ENCODE assay signal across 31 cellular contexts in genomic region chr12:38898001-38898684, GRCh38. TPM values are rescaled to one million over a fixed set of nuclear protein-coding genes. Genes with fewer than 3 reads are reported as not detected.
A peak's percentile ranks its signal among the peaks of the same experiment; 100 is the strongest.
DNase-seq lines count a peak whose midpoint lies in the region; ATAC-seq, FAIRE-seq and TF ChIP-seq lines count a peak whose summit lies in the region.
"Had no signal": no experiment of that assay in that cellular context is flagged by ENCODE, and none has a peak within 500 bp of the region (broad histone marks: within the 10 kb centered on the region; RNA-seq: fewer than 3 reads in every experiment).

No MANE protein-coding gene starts in this region.

- peak overlapping the region; percentile 26 for H3K4me2 ChIP-seq in mammary epithelial cell (ENCODE audit: insufficient read depth, low read depth, low read length)
- peak overlapping the region; percentile 38 for H3K4me2 ChIP-seq in GM12878 (ENCODE audit: control insufficient read depth, insufficient read depth)
- H3K4me2 ChIP-seq: KMS-11 had no signal

- intact Hi-C loops in mammary epithelial cell (cut with micrococcal nuclease), result no loop called here
- intact Hi-C loops in breast epithelium (cut with DNase I; ENCODE audit: low total_unique reads), result no loop called here
- intact Hi-C loops in GM12878 (cut with micrococcal nuclease; ENCODE audit: unreplicated experiment), result no loop called here

- TF ChIP-seq RAD21 in GM12878 (IDR thresholded peaks at IDR 0.05; ENCODE audit: insufficient read depth, low read depth, low read length), result no peak

- in situ Hi-C loops in mammary epithelial cell (cut with MboI; ENCODE audit: low sequenced_read_pairs in 2 of 2), result no loop called here
- in situ Hi-C loops in GM12878 (cut with MboI), result loop anchor here (25.0 kb wide), 3 partner anchors 111 to 714 kb away; partner anchors contain the start of genes ABCD2 and KIF21A

- H3K36me3 ChIP-seq in mammary epithelial cell (ENCODE audit: insufficient read depth, low read length) (no peaks in the 10 kb centered on the region), breast epithelium (no peaks in the 10 kb centered on the region), GM12878 (ENCODE audit: control insufficient read depth in 2 of 2, insufficient read depth in 2 of 2, low read length in 1 of 2) (no peaks in the 10 kb centered on the region)
- H3K36me3 ChIP-seq: lower lobe of right lung, sigmoid colon, vagina had no signal

- TF ChIP-seq EP300 in GM12878 (IDR thresholded peaks at IDR 0.05; ENCODE audit: borderline replicate concordance in 1 of 2, control insufficient read depth in 1 of 2, low read depth in 2 of 2, low read length in 2 of 2), result no peak

- SMC1A ChIA-PET in GM12878 (lab: Charles Lee; ENCODE audit: uncharacterized antibody, unreplicated experiment), result interaction anchor here (0.6 to 4.6 kb wide), 11 partner anchors 8 to 61 kb away, joined by 3 to 35 read pairs (median 4); no protein-coding TSS in a partner anchor

- no peaks in the 10 kb centered on the region for H3K9me3 Mint-ChIP-seq in type B pancreatic cell
- H3K9me3 Mint-ChIP-seq: CD4-positive, alpha-beta T cell; T-helper 1 cell treated with Interleukin-12 subunit alpha and Interleukin-12 subunit beta and Interleukin-4 antibody, amounts not matched to agents 30 μg/mL and 1 μg/mL, for 36 hours had no signal

- POLR2A ChIA-PET in GM12878 (lab: Charles Lee), result interaction anchor here (1.3 to 2.6 kb wide), 2 partner anchors 10 to 17 kb away, joined by 3 to 9 read pairs; no protein-coding TSS in a partner anchor

- DNase-seq in mammary epithelial cell (no peak), breast epithelium (ENCODE audit: low spot score in 2 of 2) (no peak), GM12878 (ENCODE audit: low read depth, low spot score) (no peak), islet precursor cell (peak; percentile 96), type B pancreatic cell (ENCODE audit: extremely low spot score, unreplicated experiment) (no peak)
- no peak for DNase-seq in activated CD4-positive, alpha-beta T cell treated with anti-CD3 and anti-CD28 coated beads for 48 hours
- DNase-seq in activated CD4-positive, alpha-beta T cell treated with anti-CD3 and anti-CD28 coated beads for 1 hour, result no peak
- DNase-seq in stimulated activated CD4-positive, alpha-beta T cell treated with anti-CD3 and anti-CD28 coated beads, Interleukin-15, amount 100 ng/mL, for 24 hours, result no peak
- DNase-seq: activated CD4-positive, CD25-positive, alpha-beta regulatory T cell treated with anti-CD3 and anti-CD28 coated beads, Interleukin-2, amount 50 U/mL, for 72 hours; activated effector memory CD4-positive, alpha-beta T cell treated with Interleukin-2 at 50 U/mL for 16 hours; activated T-cell treated with anti-CD3 and anti-CD28 coated beads for 4 hours; aorta; CD4-positive, alpha-beta T cell; central memory CD4-positive, alpha-beta T cell; GOT3; kidney; lower lobe of right lung; NCI-H1417 treated with DMSO at 0.1 percent for 48 hours; NCI-H2081; NCI-H226; RPMI8226; sigmoid colon; stimulated activated naive CD4-positive, alpha-beta T cell treated with Interleukin-2 at 50 U/mL for 16 hours; testis had no signal

- FAIRE-seq in GM12878 (lab: Jason Lieb, UNC), result no peak

- no peak for TF ChIP-seq CTCF in mammary epithelial cell (conservative IDR thresholded peaks at IDR 0.05 in 1 of 2, IDR thresholded peaks at IDR 0.05 in 1 of 2; ENCODE audit: extremely low read depth in 1 of 2, insufficient read depth in 1 of 2, low read depth in 1 of 2, low read length in 2 of 2)
- no peak for TF ChIP-seq CTCF in breast epithelium (IDR thresholded peaks at IDR 0.05)
- no peak for TF ChIP-seq CTCF in GM12878 (IDR thresholded peaks at IDR 0.05 in 2 of 3, conservative IDR thresholded peaks at IDR 0.05 in 1 of 3; ENCODE audit: control insufficient read depth in 2 of 3, extremely low read depth in 1 of 3, insufficient read depth in 1 of 3, low read depth in 3 of 3, low read length in 3 of 3)
- no peak for TF ChIP-seq CTCF in type B pancreatic cell (conservative IDR thresholded peaks at IDR 0.05)

- H3K9me3 ChIP-seq in mammary epithelial cell (replicated peaks; ENCODE audit: insufficient read depth, low read length) (no peaks in the 10 kb centered on the region), breast epithelium (no peaks in the 10 kb centered on the region), GM12878 (replicated peaks; ENCODE audit: control insufficient read depth, insufficient read depth, low read length) (no peaks in the 10 kb centered on the region)
- H3K9me3 ChIP-seq: lower lobe of right lung, sigmoid colon, testis, vagina had no signal

- H3K4me3 Mint-ChIP-seq in type B pancreatic cell, result no peak overlapping the region
- H3K4me3 Mint-ChIP-seq: activated naive CD8-positive, alpha-beta T cell; CD4-positive, alpha-beta T cell; neural crest cell; T-helper 1 cell treated with Interleukin-12 subunit alpha and Interleukin-12 subunit beta and Interleukin-4 antibody, amounts not matched to agents 30 μg/mL and 1 μg/mL, for 36 hours had no signal

- H3K4me3 ChIP-seq in mammary epithelial cell (replicated peaks in 1 of 3; ENCODE audit: insufficient read depth in 1 of 3, low read depth in 2 of 3, low read length in 3 of 3) (no peak overlapping the region), breast epithelium (no peak overlapping the region), GM12878 (no peak overlapping the region)
- H3K4me3 ChIP-seq: lower lobe of right lung, sigmoid colon, SK-N-MC, testis, vagina had no signal

- RAD21 ChIA-PET in GM12878 (lab: Charles Lee; ENCODE audit: unreplicated experiment), result interaction anchor here (2.9 to 13.3 kb wide), 3 partner anchors 7 to 126 kb away, joined by 8 to 170 read pairs (median 78); partner anchors contain the start of gene CPNE8

- CTCF ChIA-PET in mammary epithelial cell (lab: Charles Lee; ENCODE audit: low non-redundant PET) (interaction anchor here (0.6 kb wide), 1 partner anchor 337 kb away, joined by 5 read pairs; no protein-coding TSS in a partner anchor), GM12878 (lab: Yijun Ruan, JAX) (interaction anchor here (1.1 to 5.7 kb wide), 4 partner anchors 7 to 115 kb away, joined by 3 to 32 read pairs (median 3); partner anchors contain the start of gene CPNE8)

- H3K79me2 ChIP-seq in mammary epithelial cell (ENCODE audit: insufficient read depth, low read length) (peaks cover 86% of the 10 kb centered on the region), GM12878 (ENCODE audit: control insufficient read depth, insufficient read depth, low read length) (peaks cover 84% of the 10 kb centered on the region)

- TF ChIP-seq POLR2A in breast epithelium (IDR thresholded peaks at IDR 0.05), result no peak
- TF ChIP-seq POLR2A in GM12878 (IDR thresholded peaks at IDR 0.05; ENCODE audit: low read depth, low read length), result no peak

- no peaks in the 10 kb centered on the region for H3K36me3 Mint-ChIP-seq in type B pancreatic cell
- H3K36me3 Mint-ChIP-seq: activated naive CD8-positive, alpha-beta T cell had no signal

- H3K27me3 ChIP-seq in mammary epithelial cell (ENCODE audit: insufficient read depth, low read length) (no peaks in the 10 kb centered on the region), breast epithelium (no peaks in the 10 kb centered on the region), GM12878 (replicated peaks in 1 of 2; ENCODE audit: control insufficient read depth in 2 of 2, insufficient read depth in 2 of 2, low read length in 1 of 2) (no peaks in the 10 kb centered on the region)
- H3K27me3 ChIP-seq: sigmoid colon, testis, vagina had no signal

- no peaks in the 10 kb centered on the region for H4K20me1 ChIP-seq in mammary epithelial cell (ENCODE audit: insufficient read depth, low read length)
- no peaks in the 10 kb centered on the region for H4K20me1 ChIP-seq in GM12878 (ENCODE audit: control insufficient read depth, insufficient read depth)

- H3K4me1 ChIP-seq in mammary epithelial cell (ENCODE audit: insufficient read depth, low read length) (peaks cover 12% of the 10 kb centered on the region), breast epithelium (no peaks in the 10 kb centered on the region), GM12878 (ENCODE audit: control insufficient read depth, insufficient read depth, low read length) (no peaks in the 10 kb centered on the region; the same call in none of the 2 replicates)
- H3K4me1 ChIP-seq: testis had no signal

- peak overlapping the region; percentile 24 for H3K27ac Mint-ChIP-seq in type B pancreatic cell
- H3K27ac Mint-ChIP-seq: activated naive CD8-positive, alpha-beta T cell; CD4-positive, alpha-beta T cell; T-helper 1 cell treated with Interleukin-12 subunit alpha and Interleukin-12 subunit beta and Interleukin-4 antibody, amounts not matched to agents 30 μg/mL and 1 μg/mL, for 36 hours had no signal

- peaks cover 4% of the 10 kb centered on the region for H3K27me3 Mint-ChIP-seq in type B pancreatic cell
- H3K27me3 Mint-ChIP-seq: activated naive CD8-positive, alpha-beta T cell; CD4-positive, alpha-beta T cell had no signal

- peak overlapping the region; percentile 13 for H2AFZ ChIP-seq in mammary epithelial cell (ENCODE audit: low read depth, low read length)
- no peak overlapping the region for H2AFZ ChIP-seq in GM12878 (ENCODE audit: control insufficient read depth, low read depth, low read length)

- H3K27ac ChIP-seq in mammary epithelial cell (ENCODE audit: insufficient read depth, low read depth, low read length), result no peak overlapping the region
- H3K27ac ChIP-seq in breast epithelium, result peak overlapping the region in 1 of 2 donors; percentile 59
- no peak overlapping the region for H3K27ac ChIP-seq in GM12878 (ENCODE audit: control insufficient read depth, insufficient read depth)
- H3K27ac ChIP-seq: 22Rv1, KMS-11, lower lobe of right lung, sigmoid colon, SK-N-MC, testis, vagina had no signal

- no TSS peak for BruUV-seq in mammary epithelial cell (replicated peaks; lab: Mats Ljungman, UMichigan)
- no TSS peak for BruUV-seq in GM12878 (replicated peaks; lab: Mats Ljungman, UMichigan)

- no peaks in the 10 kb centered on the region for H3K4me1 Mint-ChIP-seq in type B pancreatic cell (ENCODE audit: unreplicated experiment)
- H3K4me1 Mint-ChIP-seq: neural crest cell had no signal

- dilution Hi-C loops in mammary epithelial cell (cut with HindIII; ENCODE audit: low sequenced_read_pairs), result no loop called here

- ATAC-seq in GM12878, result peak; percentile 13
- ATAC-seq: lower lobe of right lung had no signal

- no peak overlapping the region for H3K9ac ChIP-seq in mammary epithelial cell (ENCODE audit: insufficient read depth, low read length)
- H3K9ac ChIP-seq in GM12878 (ENCODE audit: control insufficient read depth, insufficient read depth, low read length), result no peak overlapping the region
- H3K9ac ChIP-seq: KMS-11 had no signal

- 59% methylated on average over 2 of the region's 2 CpGs for WGBS in mammary epithelial cell (ENCODE audit: low coverage, missing lambda C conversion rate)
- WGBS in GM12878 (ENCODE audit: insufficient coverage, insufficient replicate concordance, low lambda C conversion rate, missing lambda C conversion rate), result 67% methylated on average over 2 of the region's 2 CpGs

RNA-seq across cellular contexts. Expression of gene CPNE8, which starts 7.2 kb away (rescaled TPM):
- total RNA-seq in mammary epithelial cell (10 to 100 TPM; 19.7 to 20.0 TPM), breast epithelium (10 to 100 TPM; 11.3 to 29.8 (median 28.3) TPM), GM12878 (2014; rRNA removed) (15.5 and 20.2 TPM in 2 replicates), GM12878 (2014; rRNA removed; fragmentation: Illumina TruSeq; extraction: Trizol) (21.5 and 22.1 TPM in 2 replicates), GM12878 (2021) (17.0 and 18.8 TPM in 2 replicates), type B pancreatic cell (ENCODE audit: low replicate concordance) (3.0 and 3.2 TPM in 2 replicates)
- polyA plus RNA-seq in mammary epithelial cell (7.1 TPM), GM12878 (2011; rRNA removed) (38.4 and 54.0 TPM in 2 replicates), GM12878 (2014; fragmentation: Illumina TruSeq; extraction: Trizol) (15.3 and 20.8 TPM in 2 replicates), GM12878 (2014; fragmentation: Nextera tagmentation; extraction: Ambion mirVana) (10 to 100 TPM; 13.0 to 24.2 TPM), GM12878 (2014; rRNA removed) (9.9 and 11.3 TPM in 2 replicates), GM12878 (2016; fragmentation: Nextera tagmentation; extraction: Ambion mirVana) (10 to 100 TPM; 19.1 to 21.1 TPM)
- polyA minus RNA-seq in mammary epithelial cell, result 7.0 TPM
- 85.5 and 97.5 TPM in 2 replicates for total RNA-seq in GM12878 (2013; cell fraction: nucleolus; rRNA removed)
- polyA plus RNA-seq in GM12878 (2011; ENCODE audit: low read depth), result 4.8 TPM
- 11.8 and 12.8 TPM in 2 replicates for polyA plus RNA-seq in GM12878 (2011; cell fraction: cytosol; rRNA removed)
- 46.7 and 48.9 TPM in 2 replicates for polyA plus RNA-seq in GM12878 (2011; cell fraction: nucleus; rRNA removed)
- 8.3 and 9.2 TPM in 2 replicates for polyA plus RNA-seq in GM12878 (2012)
- polyA minus RNA-seq in GM12878 (2011; rRNA and poly(A)+ RNA removed), result 29.6 and 35.5 TPM in 2 replicates
- 10.4 and 13.0 TPM in 2 replicates for polyA minus RNA-seq in GM12878 (2011; cell fraction: cytosol; rRNA and poly(A)+ RNA removed)
- polyA minus RNA-seq in GM12878 (2011; cell fraction: nucleus; rRNA and poly(A)+ RNA removed), result 55.9 and 96.4 TPM in 2 replicates
